ENCODE assay signal across 9 cellular contexts in genomic region chr2:66577331-66578041, GRCh38.
DNase-seq lines count a peak whose midpoint lies in the region; ATAC-seq and TF ChIP-seq lines count a peak whose summit lies in the region.
"Had no signal": no experiment of that assay in that cellular context is flagged by ENCODE, and none has a peak within 500 bp of the region (broad histone marks: within the 10 kb centered on the region; RNA-seq: fewer than 3 reads in every experiment).

No MANE protein-coding gene starts in this region.

- H3K4me1 Mint-ChIP-seq in WTC11, result peaks cover 41% of the 10 kb centered on the region

- POLR2A ChIA-PET in WTC11 (lab: Charles Lee), result interaction anchor here (1.1 to 1.7 kb wide), 3 partner anchors 132 to 144 kb away, joined by 3 to 6 read pairs (median 3); partner anchors contain the start of gene MEIS1

- CTCF ChIA-PET in WTC11 (lab: Charles Lee), result interaction anchor here (1.0 to 7.1 kb wide), 6 partner anchors 10 to 937 kb away, joined by 3 to 81 read pairs (median 17); partner anchors contain the start of gene MEIS1

- peak overlapping the region; percentile 50 for H3K4me3 ChIP-seq in retinal pigment epithelial cell (ENCODE audit: low read length)

- no peaks in the 10 kb centered on the region for H3K36me3 Mint-ChIP-seq in WTC11

- peaks cover 5% of the 10 kb centered on the region; the same call in 1 of the 2 replicates for H3K27me3 Mint-ChIP-seq in WTC11 (ENCODE audit: low read depth)

- H3K9me3 Mint-ChIP-seq in WTC11, result no peaks in the 10 kb centered on the region

- no peak overlapping the region for H3K27ac Mint-ChIP-seq in WTC11

- DNase-seq in G401 (ENCODE audit: low spot score), result peak; percentile 72
- DNase-seq in WTC11 (ENCODE audit: low spot score), result peak; percentile 30
- DNase-seq in hepatic stellate cell (ENCODE audit: low spot score), result peak; percentile 52
- no peak for DNase-seq in retinal pigment epithelial cell (ENCODE audit: low read depth)
- no peak for DNase-seq in NCI-H2029 treated with DMSO at 0.1 percent for 48 hours (lab: John Stamatoyannopoulos, UW)
- no peak for DNase-seq in COLO829 (ENCODE audit: low spot score)
- DNase-seq: NCI-H226 had no signal

- TF ChIP-seq CTCF in WTC11 (IDR thresholded peaks at IDR 0.05) (no peak), retinal pigment epithelial cell (conservative IDR thresholded peaks at IDR 0.05; ENCODE audit: low read depth, low read length) (no peak)

- in situ Hi-C loops in G401 (cut with HindIII; ENCODE audit: low sequenced_read_pairs), result no loop called here

- peak overlapping the region; percentile 75 for H3K4me3 Mint-ChIP-seq in WTC11

- ATAC-seq in WTC11 (peak; percentile 16), GM19395 (IDR thresholded peaks at IDR 0.05; ENCODE audit: unreplicated experiment) (no peak), GM21360 (IDR thresholded peaks at IDR 0.05; ENCODE audit: unreplicated experiment) (no peak)

TF ChIP-seq in WTC11, 78 proteins besides CTCF, POLR2A, EP300 and RAD21:
- 0 out of 2 replicates have a peak, but pooled peaks have one; percentile 44 for TF ChIP-seq ETV6 (CRISPR knock-in tag; IDR thresholded peaks at IDR 0.05)
- no peak for TF ChIP-seq ATF1 (CRISPR knock-in tag; IDR thresholded peaks at IDR 0.05)

Comparison
In these comparisons a context has a peak if more than half of its experiments do, and no peak if none do; other contexts are left out.
1. DNase-seq: peak in G401 (single experiment), WTC11 (single experiment) and hepatic stellate cell (single experiment); none in retinal pigment epithelial cell (single experiment), NCI-H2029 treated with DMSO at 0.1 percent for 48 hours (single experiment) and COLO829 (single experiment).